20 cellular contexts compared by ENCODE assay signal in the genomic region with DNA sequence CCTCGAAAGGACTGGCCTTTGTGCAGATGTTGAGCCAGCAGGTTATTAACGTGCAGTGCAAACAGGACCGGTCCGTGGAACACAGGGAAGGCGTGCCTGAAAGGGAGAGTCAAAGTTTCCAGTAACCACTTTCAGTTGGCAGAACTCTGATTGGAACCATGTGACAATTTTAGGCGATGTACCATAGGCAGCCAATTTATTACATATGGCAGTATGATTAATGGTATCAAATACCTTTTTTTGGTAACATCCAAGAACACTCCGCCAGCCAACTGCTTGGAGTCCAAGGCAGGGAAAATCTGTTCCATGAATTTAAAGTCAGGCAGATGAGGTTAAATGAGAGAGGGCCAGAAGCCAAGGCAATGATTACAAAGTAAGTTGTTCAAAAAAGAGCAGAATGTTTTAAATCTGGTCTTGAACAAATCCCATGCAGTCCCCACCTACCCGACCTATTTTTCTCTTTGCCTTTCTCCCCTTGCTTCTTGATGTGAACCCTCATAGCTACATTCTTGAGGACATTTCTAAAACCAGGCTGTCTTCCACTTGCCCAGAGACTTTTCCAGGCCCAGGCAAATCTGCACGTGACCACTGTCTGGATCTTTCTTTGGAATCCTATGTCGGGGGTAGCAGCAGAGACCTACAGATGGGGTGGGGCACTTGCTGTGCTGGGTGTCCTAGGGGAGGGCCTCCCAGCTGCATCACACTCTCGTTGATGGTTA.
"Had no signal": no experiment of that assay in that cellular context is flagged by ENCODE, and none has a peak within 500 bp of the region (broad histone marks: within the 10 kb centered on the region; RNA-seq: fewer than 3 reads in every experiment).

No MANE protein-coding gene starts in this region.

- H3K9me3 ChIP-seq: body of pancreas, neutrophil, pancreas, tibial artery had no signal

- H3K4me1 ChIP-seq: body of pancreas, left ventricle myocardium inferior, pancreas, tibial artery had no signal

- DNase-seq: activated CD4-positive, alpha-beta T cell treated with anti-CD3 and anti-CD28 coated beads for 1 hour; activated CD4-positive, alpha-beta T cell treated with anti-CD3 and anti-CD28 coated beads, Interleukin-2, amount 50 U/mL, for 1 hour; activated CD8-positive, alpha-beta T cell treated with anti-CD3 and anti-CD28 coated beads, Interleukin-2, amount 10 ng/mL, durations not matched to agents 7 days and 5 days; activated gamma-delta T cell treated with Interleukin-2 at 50 U/mL for 16 hours; anterior cingulate cortex; body of pancreas; caudate nucleus; effector memory CD4-positive, alpha-beta T cell; foreskin melanocyte; hypothalamus; left ventricle myocardium inferior; naive thymus-derived CD8-positive, alpha-beta T cell; pancreas; right cardiac atrium; stimulated activated CD4-positive, alpha-beta T cell treated with anti-CD3 and anti-CD28 coated beads, Interleukin-12 subunit alpha, Interleukin-12 subunit beta, amount 100 ng/mL, for 4 hours; stimulated activated naive CD8-positive, alpha-beta T cell treated with anti-CD3 and anti-CD28 coated beads, Interleukin-15, amount 100 ng/mL, for 72 hours; T-helper 1 cell; tibial artery had no signal

- ATAC-seq: activated CD8-positive, alpha-beta T cell treated with anti-CD3 and anti-CD28 coated beads, Interleukin-2, amount 10 ng/mL, durations not matched to agents 7 days and 5 days; body of pancreas; esophagus mucosa; naive thymus-derived CD8-positive, alpha-beta T cell; pancreas; right cardiac atrium; stimulated activated naive CD8-positive, alpha-beta T cell treated with anti-CD3 and anti-CD28 coated beads, Interleukin-15, amount 100 ng/mL, for 72 hours had no signal

- H3K36me3 ChIP-seq: left ventricle myocardium inferior, neutrophil, pancreas, tibial artery had no signal

- H3K27ac ChIP-seq: body of pancreas, left ventricle myocardium inferior, neutrophil, pancreas, tibial artery had no signal

- H3K4me3 ChIP-seq: body of pancreas, left ventricle myocardium inferior, pancreas, tibial artery had no signal

- H3K27me3 ChIP-seq: body of pancreas, neutrophil, pancreas, tibial artery had no signal
